ENCODE assay signal across 10 cellular contexts in the genomic region with DNA sequence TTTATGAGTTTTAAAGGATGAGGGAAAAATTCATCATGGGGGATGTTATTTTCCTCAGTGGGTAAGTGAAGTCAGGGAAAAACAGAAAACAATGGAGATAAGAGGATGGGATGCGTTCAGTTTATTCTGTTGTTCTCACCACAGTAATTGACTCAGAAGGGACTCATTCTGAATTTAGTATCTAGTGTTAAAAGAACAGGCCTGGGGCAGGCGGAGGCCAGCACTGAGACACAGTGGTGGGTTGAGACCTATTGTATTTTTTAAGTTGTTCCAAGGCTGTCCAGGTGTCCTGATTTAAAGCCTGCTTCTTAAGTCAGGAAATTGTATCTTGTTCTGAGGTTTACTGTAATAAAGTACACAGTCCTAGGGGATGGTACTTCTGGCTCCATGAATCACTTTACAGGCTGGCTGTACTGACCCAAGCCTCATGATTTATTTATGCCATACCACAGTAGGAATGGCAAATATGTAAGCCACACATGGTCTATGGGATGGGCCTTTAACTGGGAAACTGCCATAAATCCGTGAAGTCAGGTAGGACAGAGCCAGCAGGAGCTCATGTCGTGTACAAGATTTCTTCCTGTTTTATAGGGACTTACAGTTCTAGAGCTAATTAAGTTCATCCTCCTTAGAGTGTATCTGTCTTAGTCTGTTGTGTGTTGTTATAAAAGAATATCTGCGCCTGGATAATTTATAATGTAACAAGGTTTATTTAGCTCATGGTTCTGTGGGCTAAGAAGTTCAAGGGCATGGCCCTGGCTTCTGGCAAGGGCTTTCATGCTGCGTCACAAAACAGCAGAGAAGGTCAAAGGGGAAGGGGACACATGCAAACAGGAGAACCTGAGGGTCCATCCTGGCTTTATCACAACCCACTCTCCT.
DNase-seq lines count a peak whose midpoint lies in the region; ATAC-seq, FAIRE-seq and TF ChIP-seq lines count a peak whose summit lies in the region.
"Had no signal": no experiment of that assay in that cellular context is flagged by ENCODE, and none has a peak within 500 bp of the region (broad histone marks: within the 10 kb centered on the region; RNA-seq: fewer than 3 reads in every experiment).

No MANE protein-coding gene starts in this region.

- H3K27me3 ChIP-seq in GM23248 (replicated peaks; ENCODE audit: insufficient read depth) (no peaks in the 10 kb centered on the region), cardiac muscle cell (no peaks in the 10 kb centered on the region), rectal smooth muscle tissue (ENCODE audit: control insufficient read depth, insufficient read depth, low read length) (no peaks in the 10 kb centered on the region)

- no peak overlapping the region for H3K4me3 ChIP-seq in GM23248
- H3K4me3 ChIP-seq in cardiac muscle cell = no peak overlapping the region
- no peak overlapping the region for H3K4me3 ChIP-seq in rectal smooth muscle tissue (ENCODE audit: low read length)

- H3K9me2 ChIP-seq in GM23248 (ENCODE audit: insufficient read depth) = no peaks in the 10 kb centered on the region

- H2AFZ ChIP-seq in GM23248 = no peak overlapping the region

- peak overlapping the region; percentile 53 for H3K27ac ChIP-seq in GM23248
- H3K27ac ChIP-seq in cardiac muscle cell = peak overlapping the region; percentile 74
- peak overlapping the region; percentile 33 for H3K27ac ChIP-seq in rectal smooth muscle tissue (ENCODE audit: low read depth, low read length)

- no peak for TF ChIP-seq CTCF in cardiac muscle cell (IDR thresholded peaks at IDR 0.05; ENCODE audit: low read depth, low read length)

- H3K4me3 Mint-ChIP-seq in stimulated activated effector memory CD8-positive, alpha-beta T cell treated with anti-CD3 and anti-CD28 coated beads, Interleukin-12 subunit alpha, Interleukin-12 subunit beta, amount 100 ng/mL, for 72 hours = no peak overlapping the region

- H3K9ac ChIP-seq in GM23248 = peak overlapping the region; percentile 2; the same call in 1 of the 2 replicates
- H3K9ac ChIP-seq in rectal smooth muscle tissue (ENCODE audit: low read length) = no peak overlapping the region

- peaks cover 37% of the 10 kb centered on the region for H3F3A ChIP-seq in GM23248 (ENCODE audit: insufficient read depth)

- peak overlapping the region; percentile 53 for H3K4me2 ChIP-seq in GM23248 (ENCODE audit: unreplicated experiment)

- no peaks in the 10 kb centered on the region for H3K9me3 Mint-ChIP-seq in stimulated activated effector memory CD8-positive, alpha-beta T cell treated with anti-CD3 and anti-CD28 coated beads, Interleukin-12 subunit alpha, Interleukin-12 subunit beta, amount 100 ng/mL, for 72 hours

- no peak for ATAC-seq in stimulated activated effector memory CD8-positive, alpha-beta T cell treated with anti-CD3 and anti-CD28 coated beads, Interleukin-12 subunit alpha, Interleukin-12 subunit beta, amount 100 ng/mL, for 72 hours

- H3K36me3 Mint-ChIP-seq in stimulated activated effector memory CD8-positive, alpha-beta T cell treated with anti-CD3 and anti-CD28 coated beads, Interleukin-12 subunit alpha, Interleukin-12 subunit beta, amount 100 ng/mL, for 72 hours = no peaks in the 10 kb centered on the region

- H3K4me1 ChIP-seq in GM23248 (ENCODE audit: insufficient read depth) = peaks cover 41% of the 10 kb centered on the region
- peaks cover 24% of the 10 kb centered on the region for H3K4me1 ChIP-seq in cardiac muscle cell (ENCODE audit: low read depth)
- H3K4me1 ChIP-seq in rectal smooth muscle tissue (ENCODE audit: control insufficient read depth, insufficient read depth, low read length) = peaks cover 10% of the 10 kb centered on the region

- in situ Hi-C loops in GM23248 (cut with MboI) = no loop called here

- no peaks in the 10 kb centered on the region for H3K4me1 Mint-ChIP-seq in stimulated activated effector memory CD8-positive, alpha-beta T cell treated with anti-CD3 and anti-CD28 coated beads, Interleukin-12 subunit alpha, Interleukin-12 subunit beta, amount 100 ng/mL, for 72 hours

- no peak for FAIRE-seq in GM19239 (lab: Jason Lieb, UNC)

- H3K79me2 ChIP-seq in GM23248 (ENCODE audit: insufficient read depth) = 0 out of 2 replicates have a peak, but pooled peaks cover 20% of the 10 kb centered on the region

- peak; percentile 80 for DNase-seq in GM23248
- peak; percentile 15 to 42 for DNase-seq in SW 1271 (lab: John Stamatoyannopoulos, UW)
- peak in 1 of 2 donors; percentile 34 for DNase-seq in cardiac muscle cell (ENCODE audit: low read depth in 1 of 2, low spot score in 1 of 2)
- DNase-seq in stimulated activated effector memory CD8-positive, alpha-beta T cell treated with anti-CD3 and anti-CD28 coated beads, Interleukin-12 subunit alpha, Interleukin-12 subunit beta, amount 100 ng/mL, for 72 hours (ENCODE audit: low spot score in 2 of 2) = no peak
- DNase-seq in activated CD4-positive, alpha-beta T cell treated with anti-CD3 and anti-CD28 coated beads for 1 hour = no peak
- DNase-seq in GM19239 (ENCODE audit: insufficient read length, low spot score) = no peak
- no peak for DNase-seq in medulla oblongata (ENCODE audit: extremely low spot score)
- DNase-seq: NCI-H2081; stimulated activated CD8-positive, alpha-beta memory T cell treated with anti-CD3 and anti-CD28 coated beads, Interleukin-4, amount 100 ng/mL, for 48 hours had no signal

- H3K9me3 ChIP-seq in GM23248 (ENCODE audit: low read depth) (no peaks in the 10 kb centered on the region), cardiac muscle cell (ENCODE audit: low read depth) (no peaks in the 10 kb centered on the region)

- H4K20me1 ChIP-seq in GM23248 (ENCODE audit: insufficient read depth) = no peaks in the 10 kb centered on the region

- no peak overlapping the region for H3K27ac Mint-ChIP-seq in stimulated activated effector memory CD8-positive, alpha-beta T cell treated with anti-CD3 and anti-CD28 coated beads, Interleukin-12 subunit alpha, Interleukin-12 subunit beta, amount 100 ng/mL, for 72 hours

- 46 to 51% methylated on average over 6 of the region's 6 CpGs for WGBS in GM23248 (ENCODE audit: low coverage in 1 of 2, low lambda C conversion rate in 2 of 2, missing lambda C conversion rate in 2 of 2), 2 experiments

- H3K36me3 ChIP-seq in GM23248 (ENCODE audit: low read depth) = no peaks in the 10 kb centered on the region
- no peaks in the 10 kb centered on the region for H3K36me3 ChIP-seq in cardiac muscle cell
- H3K36me3 ChIP-seq in rectal smooth muscle tissue (ENCODE audit: control insufficient read depth, insufficient read depth, low read length) = no peaks in the 10 kb centered on the region

Comparison
In these comparisons a context has a peak if more than half of its experiments do, and no peak if none do; other contexts are left out.
1. DNase-seq: peak in GM23248 (single experiment) and SW 1271 (2 of 2); none in stimulated activated effector memory CD8-positive, alpha-beta T cell treated with anti-CD3 and anti-CD28 coated beads, Interleukin-12 subunit alpha, Interleukin-12 subunit beta, amount 100 ng/mL, for 72 hours (0 of 2), activated CD4-positive, alpha-beta T cell treated with anti-CD3 and anti-CD28 coated beads for 1 hour (single experiment), GM19239 (single experiment) and medulla oblongata (single experiment).
2. Peak in every context shown above with its lines, with median percentiles within 50 percentile points of each other: H3K27ac ChIP-seq.